ENCODE assay signal across 8 cellular contexts in genomic region chr10:70403483-70404035, GRCh38. TPM values are rescaled to one million over a fixed set of nuclear protein-coding genes. Genes with fewer than 3 reads are reported as not detected.
DNase-seq lines count a peak whose midpoint lies in the region; ATAC-seq lines count a peak whose summit lies in the region.

No MANE protein-coding gene starts in this region.

- no peak overlapping the region for H4K8ac ChIP-seq in trophoblast cell (ENCODE audit: low read depth, low read length)

- peaks cover 3% of the 10 kb centered on the region; the same call in 1 of the 2 replicates for H3K9me3 ChIP-seq in HUES64 (ENCODE audit: insufficient read depth, low read depth, low read length)
- no peaks in the 10 kb centered on the region for H3K9me3 ChIP-seq in trophoblast cell (ENCODE audit: insufficient read depth, low read depth, low read length)

- peaks cover 7% of the 10 kb centered on the region for H3K79me1 ChIP-seq in trophoblast cell (ENCODE audit: low read length)

- H3K79me2 ChIP-seq in trophoblast cell (ENCODE audit: control insufficient read depth, insufficient read depth, low read length, poor library complexity), result peaks cover 14% of the 10 kb centered on the region

- H2AK5ac ChIP-seq in trophoblast cell (ENCODE audit: low read length), result no peak overlapping the region

- peak overlapping the region; percentile 38; the same call in 1 of the 2 replicates for H3K9ac ChIP-seq in HUES64 (ENCODE audit: low read depth, low read length)
- no peak overlapping the region for H3K9ac ChIP-seq in trophoblast cell (ENCODE audit: low read length)

- no peak overlapping the region for H2BK5ac ChIP-seq in trophoblast cell (ENCODE audit: low read depth, low read length, poor library complexity)

- H3K4me1 ChIP-seq in HUES64 (ENCODE audit: insufficient read depth, low read length) (peaks cover 5% of the 10 kb centered on the region), trophoblast cell (ENCODE audit: control insufficient read depth in 1 of 2, insufficient read depth in 2 of 2, low read length in 2 of 2) (peaks cover 4 to 10% of the 10 kb centered on the region in 2 experiments)

- H3K14ac ChIP-seq in trophoblast cell (ENCODE audit: low read length), result no peak overlapping the region

- peak overlapping the region; percentile 49 for H3K4me2 ChIP-seq in trophoblast cell (ENCODE audit: low read length)

- H3K4me3 ChIP-seq in HUES64 (ENCODE audit: low read length), result peak overlapping the region; percentile 98
- H3K4me3 ChIP-seq in trophoblast cell (ENCODE audit: low read depth, low read length), result no peak overlapping the region

- ATAC-seq in GM18870 (IDR thresholded peaks at IDR 0.05; ENCODE audit: unreplicated experiment) (peak; percentile 9), HG03280 (IDR thresholded peaks at IDR 0.05; ENCODE audit: unreplicated experiment) (no peak)

- H3K27ac ChIP-seq in HUES64 (ENCODE audit: low read depth, low read length) (no peak overlapping the region), trophoblast cell (ENCODE audit: low read depth, low read length) (no peak overlapping the region)

- H4K91ac ChIP-seq in trophoblast cell (ENCODE audit: low read depth, low read length), result no peak overlapping the region

- no peak overlapping the region for H3K23ac ChIP-seq in trophoblast cell (ENCODE audit: low read length)

- H2BK12ac ChIP-seq in trophoblast cell (ENCODE audit: low read length), result no peak overlapping the region

- DNase-seq in trophoblast cell (no peak), epidermal melanocyte (ENCODE audit: insufficient read length, low spot score) (no peak), AG08395 (ENCODE audit: low spot score) (no peak), amniotic stem cell (lab: John Stamatoyannopoulos, UW) (no peak)

- no peaks in the 10 kb centered on the region for H3K9me3 Mint-ChIP-seq in dendritic cell treated with granulocyte-macrophage colony-stimulating factor and Interleukin-4, amounts not matched to agents 40 ng/mL and 50 ng/mL, for 4 days

- no peak overlapping the region for H3K18ac ChIP-seq in trophoblast cell (ENCODE audit: low read length)

- H3K4me3 Mint-ChIP-seq in dendritic cell treated with granulocyte-macrophage colony-stimulating factor and Interleukin-4, amounts not matched to agents 40 ng/mL and 50 ng/mL, for 4 days, result peak overlapping the region; percentile 97

- H4K12ac ChIP-seq in trophoblast cell (ENCODE audit: low read depth, low read length), result no peak overlapping the region

- H3K27me3 ChIP-seq in HUES64 (ENCODE audit: insufficient read depth, low read length) (no peaks in the 10 kb centered on the region), trophoblast cell (ENCODE audit: insufficient read depth, low read length) (no peaks in the 10 kb centered on the region)

- intact Hi-C loops in dendritic cell treated with granulocyte-macrophage colony-stimulating factor and Interleukin-4, amounts not matched to agents 40 ng/mL and 50 ng/mL, for 4 days (cut with micrococcal nuclease), result loop anchor here (1.0 kb wide), 1 partner anchor 21 kb away; the partner anchor contains the start of gene LRRC20

- no peaks in the 10 kb centered on the region for H3K27me3 Mint-ChIP-seq in dendritic cell treated with granulocyte-macrophage colony-stimulating factor and Interleukin-4, amounts not matched to agents 40 ng/mL and 50 ng/mL, for 4 days

- H3K36me3 ChIP-seq in HUES64 (ENCODE audit: insufficient read depth, low read length) (peaks cover 10% of the 10 kb centered on the region), trophoblast cell (ENCODE audit: control insufficient read depth in 1 of 2, insufficient read depth in 2 of 2, low read length in 2 of 2) (peaks cover 0 to 3% of the 10 kb centered on the region in 2 experiments)

- H3K27ac Mint-ChIP-seq in dendritic cell treated with granulocyte-macrophage colony-stimulating factor and Interleukin-4, amounts not matched to agents 40 ng/mL and 50 ng/mL, for 4 days, result peak overlapping the region; percentile 95

- H2AFZ ChIP-seq in trophoblast cell (ENCODE audit: insufficient read depth, low read length, poor library complexity), result no peak overlapping the region

- H3K4ac ChIP-seq in trophoblast cell (ENCODE audit: low read depth, low read length), result no peak overlapping the region

- H3K4me1 Mint-ChIP-seq in dendritic cell treated with granulocyte-macrophage colony-stimulating factor and Interleukin-4, amounts not matched to agents 40 ng/mL and 50 ng/mL, for 4 days (ENCODE audit: low read depth), result peaks cover 34% of the 10 kb centered on the region

- no peak overlapping the region for H2BK120ac ChIP-seq in trophoblast cell (ENCODE audit: insufficient read depth, low read length, poor library complexity)

- peaks cover 15% of the 10 kb centered on the region for H3K36me3 Mint-ChIP-seq in dendritic cell treated with granulocyte-macrophage colony-stimulating factor and Interleukin-4, amounts not matched to agents 40 ng/mL and 50 ng/mL, for 4 days (ENCODE audit: low read depth)

- 21% methylated on average over 11 of the region's 12 CpGs for WGBS in HUES64
- no CpG with 5 or more reads among the region's 12 CpGs for WGBS in trophoblast cell (ENCODE audit: extremely low coverage, insufficient coverage, insufficient read length)

RNA-seq across cellular contexts. Expression of gene EIF4EBP2, which starts 0.4 kb away (rescaled TPM):
- polyA plus RNA-seq in HUES64 (2013, experiment 1 of 2), result 84.4 TPM
- 92.2 TPM for polyA plus RNA-seq in HUES64 (2013, experiment 2 of 2)
- 71.6 and 73.5 TPM in 2 replicates for polyA plus RNA-seq in trophoblast cell (2013)

RNA-seq across cellular contexts. Expression of gene LRRC20, which starts 21.1 kb away (rescaled TPM):
- polyA plus RNA-seq in HUES64 (2013, experiment 1 of 2), result 17.0 TPM
- 30.9 TPM for polyA plus RNA-seq in HUES64 (2013, experiment 2 of 2)
- polyA plus RNA-seq in trophoblast cell (2013), result 2.2 and 2.3 TPM in 2 replicates

RNA-seq across cellular contexts. Expression of gene NODAL, which starts 37.9 kb away (rescaled TPM):
- polyA plus RNA-seq in HUES64 (2013, experiment 1 of 2), result 34.6 TPM
- 31.5 TPM for polyA plus RNA-seq in HUES64 (2013, experiment 2 of 2)
- 0.15 and 0.26 TPM in 2 replicates for polyA plus RNA-seq in trophoblast cell (2013)
